ENCODE assay signal across 24 cellular contexts in the genomic region with DNA sequence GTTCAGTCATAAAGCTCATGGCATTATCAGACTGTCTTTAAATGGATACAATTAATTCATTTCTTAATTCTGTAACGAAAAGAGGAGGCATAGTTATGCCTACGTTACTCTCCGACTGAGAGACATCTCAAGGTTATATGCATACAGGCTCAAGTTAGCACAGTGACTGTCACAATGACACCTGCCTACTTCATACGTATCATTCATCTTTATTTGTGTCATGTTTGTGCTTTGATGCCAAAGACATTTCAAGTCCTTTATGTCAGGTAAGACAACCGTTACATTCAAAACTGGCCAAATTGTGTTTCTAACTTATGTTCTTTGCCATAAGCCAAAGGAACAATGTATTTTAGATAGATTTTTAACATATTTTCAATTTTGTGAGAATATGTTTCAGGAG.
"Had no signal": no experiment of that assay in that cellular context is flagged by ENCODE, and none has a peak within 500 bp of the region (broad histone marks: within the 10 kb centered on the region; RNA-seq: fewer than 3 reads in every experiment).

No MANE protein-coding gene starts in this region.

- H3K9me3 ChIP-seq: testis, thoracic aorta, thyroid gland, upper lobe of right lung, uterus, vagina had no signal

- DNase-seq: stimulated activated CD4-positive, alpha-beta T cell treated with anti-CD3 and anti-CD28 coated beads, Interleukin-2, amount 100 ng/mL, for 48 hours; stimulated activated CD4-positive, alpha-beta T cell treated with anti-CD3 and anti-CD28 coated beads, Interleukin-4, amount 100 ng/mL, for 1 hour; stimulated activated CD4-positive, alpha-beta T cell treated with anti-CD3 and anti-CD28 coated beads, Interleukin-4, amount 100 ng/mL, for 24 hours; stimulated activated CD4-positive, alpha-beta T cell treated with anti-CD3 and anti-CD28 coated beads, Interleukin-4, amount 100 ng/mL, for 4 hours; stimulated activated CD8-positive, alpha-beta memory T cell treated with anti-CD3 and anti-CD28 coated beads, Interleukin-4, amount 100 ng/mL, for 48 hours; stimulated activated naive B cell treated with anti-CD40 and anti-IgM and Interleukin-4, amounts not matched to agents 10 μg/mL and 1 μg/mL and 100 μg/mL, for 72 hours; stimulated activated naive CD4-positive, alpha-beta T cell; stimulated activated naive CD4-positive, alpha-beta T cell treated with Interleukin-2 at 50 U/mL for 16 hours; stimulated activated naive CD8-positive, alpha-beta T cell treated with anti-CD3 and anti-CD28 coated beads, Interleukin-15, amount 100 ng/mL, for 72 hours; stimulated activated naive CD8-positive, alpha-beta T cell treated with anti-CD3 and anti-CD28 coated beads, Interleukin-15, Interleukin-2, amounts not matched to agents 100 U/mL and 50 U/mL, for 24 hours; stomach; substantia nigra; testis; thyroid gland; tibial artery; transverse colon; trophoblast cell; upper lobe of left lung; upper lobe of right lung; uterus had no signal

- H3K27me3 ChIP-seq: stomach, suprapubic skin, testis, thyroid gland, tibial artery, tibial nerve, transverse colon, upper lobe of left lung, upper lobe of right lung, uterus, vagina had no signal

- H3K36me3 ChIP-seq: stomach, suprapubic skin, thoracic aorta, thyroid gland, tibial artery, tibial nerve, transverse colon, upper lobe of left lung, upper lobe of right lung, uterus, vagina had no signal

- H3K4me3 ChIP-seq: stomach, suprapubic skin, testis, thoracic aorta, thyroid gland, tibial artery, tibial nerve, transverse colon, upper lobe of left lung, upper lobe of right lung, uterus, vagina had no signal

- H3K27ac ChIP-seq: stomach, suprapubic skin, testis, thoracic aorta, thyroid gland, tibial artery, tibial nerve, transverse colon, upper lobe of left lung, upper lobe of right lung, uterus, vagina had no signal
